ENCODE assay signal across 1 cellular context in genomic region chr11:83285771-83286528, GRCh38.
TF ChIP-seq lines count a peak whose summit lies in the region.

Gene CCDC90B (minus strand): TSS chr11:83286367. CDS start chr11:83285972, 395 bp downstream.

TF ChIP-seq in K562, 482 proteins besides CTCF, POLR2A, EP300 and RAD21 (continued from another document and continues in another):
- peak; percentile 76 to 82; a peak in 3 of 4 replicates for TF ChIP-seq TEAD1 (CRISPR knock-in tag; IDR thresholded peaks at IDR 0.05)
- peak; percentile 82 for TF ChIP-seq BCL6 (CRISPR knock-in tag; IDR thresholded peaks at IDR 0.05)
- TF ChIP-seq E2F4 (CRISPR knock-in tag; IDR thresholded peaks at IDR 0.05; ENCODE audit: low read depth), result 0 out of 2 replicates have a peak, but pooled peaks have one; percentile 39
- TF ChIP-seq CHAMP1 (IDR thresholded peaks at IDR 0.05), result peak; percentile 69; the same call in 1 of the 2 replicates
- TF ChIP-seq ZBTB17 (CRISPR knock-in tag; IDR thresholded peaks at IDR 0.05), result 0 out of 2 replicates have a peak, but pooled peaks have one; percentile 39
- no peak for TF ChIP-seq ZBTB8A (IDR thresholded peaks at IDR 0.05; ENCODE audit: partially characterized antibody)
- no peak for TF ChIP-seq ZNF77 (CRISPR knock-in tag; IDR thresholded peaks at IDR 0.05)
- no peak for TF ChIP-seq ZNF140 (CRISPR knock-in tag; IDR thresholded peaks at IDR 0.05)
- TF ChIP-seq ZNF644 (tag; IDR thresholded peaks at IDR 0.05; ENCODE audit: low read depth), result peak; percentile 95
- TF ChIP-seq ZNF12 (CRISPR knock-in tag; IDR thresholded peaks at IDR 0.05), result peak; percentile 47; the same call in 1 of the 2 replicates
- peak; percentile 36 for TF ChIP-seq NEUROD1 (IDR thresholded peaks at IDR 0.05; ENCODE audit: borderline replicate concordance, low read depth, low read length, partially characterized antibody)
- TF ChIP-seq ZBTB1 (CRISPR knock-in tag; IDR thresholded peaks at IDR 0.05; ENCODE audit: borderline replicate concordance, low read depth), result peak; percentile 49; the same call in 1 of the 2 replicates
- peak; percentile 86; the same call in 1 of the 2 replicates for TF ChIP-seq E2F5 (CRISPR knock-in tag; IDR thresholded peaks at IDR 0.05)
- no peak for TF ChIP-seq CHD1 (IDR thresholded peaks at IDR 0.05; ENCODE audit: low read length)
- TF ChIP-seq IRF2 (CRISPR knock-in tag; IDR thresholded peaks at IDR 0.05), result no peak
- peak; percentile 76 for TF ChIP-seq ZFX (CRISPR knock-in tag; IDR thresholded peaks at IDR 0.05)
- TF ChIP-seq JUNB (CRISPR knock-in tag; conservative IDR thresholded peaks at IDR 0.05), result no peak
- TF ChIP-seq POLR2AphosphoS2 (IDR thresholded peaks at IDR 0.05; ENCODE audit: low read length), result peak; percentile 88
- TF ChIP-seq MXD1 (CRISPR knock-in tag; IDR thresholded peaks at IDR 0.05; ENCODE audit: borderline replicate concordance, poor library complexity, severe bottlenecking), result no peak
- 0 out of 2 replicates have a peak, but pooled peaks have one; percentile 61 for TF ChIP-seq ZNF449 (CRISPR knock-in tag; IDR thresholded peaks at IDR 0.05)
- no peak for TF ChIP-seq DNMT1 (IDR thresholded peaks at IDR 0.05)
- peak; percentile 25; the same call in 1 of the 2 replicates for TF ChIP-seq STAT5A (IDR thresholded peaks at IDR 0.05; ENCODE audit: borderline replicate concordance, low read length)
- TF ChIP-seq CHD4 (IDR thresholded peaks at IDR 0.05; ENCODE audit: insufficient read depth, insufficient replicate concordance, low read depth, low read length, poor library complexity, severe bottlenecking), result no peak
- no peak for TF ChIP-seq CCAR2 (IDR thresholded peaks at IDR 0.05; ENCODE audit: low read depth, low read length)
- no peak for TF ChIP-seq CBX2 (IDR thresholded peaks at IDR 0.05; ENCODE audit: insufficient read depth, low read length, poor library complexity, severe bottlenecking)
- no peak for TF ChIP-seq TCF7L2 (IDR thresholded peaks at IDR 0.05; ENCODE audit: low read depth, low read length)
- TF ChIP-seq DDX20 (tag; IDR thresholded peaks at IDR 0.05; ENCODE audit: low read depth), result no peak
- TF ChIP-seq E4F1 (CRISPR knock-in tag; IDR thresholded peaks at IDR 0.05; ENCODE audit: borderline replicate concordance), result no peak
- TF ChIP-seq HNRNPK (IDR thresholded peaks at IDR 0.05; ENCODE audit: low read depth, low read length, poor library complexity, severe bottlenecking), result no peak
- TF ChIP-seq NONO (IDR thresholded peaks at IDR 0.05; ENCODE audit: low read depth in 2 of 2, low read length in 1 of 2), result peak in 1 of 2 experiments; percentile 50; a peak in 1 of 4 replicates
- TF ChIP-seq AFF4 (CRISPR knock-in tag; IDR thresholded peaks at IDR 0.05), result peak; percentile 93
- TF ChIP-seq ZNF274 (IDR thresholded peaks at IDR 0.05; ENCODE audit: borderline replicate concordance, low read depth, low read length), result no peak
- TF ChIP-seq SNAPC5 (CRISPR knock-in tag; IDR thresholded peaks at IDR 0.05), result no peak
- 0 out of 2 replicates have a peak, but pooled peaks have one; percentile 41 for TF ChIP-seq THRB (CRISPR knock-in tag; conservative IDR thresholded peaks at IDR 0.05)
- 0 out of 2 replicates have a peak, but pooled peaks have one; percentile 66 for TF ChIP-seq GTF2F1 (IDR thresholded peaks at IDR 0.05; ENCODE audit: low read depth, low read length)
- peak; percentile 99 for TF ChIP-seq ETS1 (conservative IDR thresholded peaks at IDR 0.05; ENCODE audit: control insufficient read depth, low read depth, low read length)
- no peak for TF ChIP-seq ZNF121 (CRISPR knock-in tag; conservative IDR thresholded peaks at IDR 0.05)
- no peak for TF ChIP-seq ZFP1 (CRISPR knock-in tag; IDR thresholded peaks at IDR 0.05)
- peak; percentile 78 for TF ChIP-seq TOE1 (IDR thresholded peaks at IDR 0.05; ENCODE audit: borderline replicate concordance)
- peak; percentile 38; the same call in 1 of the 2 replicates for TF ChIP-seq TOE1 (CRISPR knock-in tag; IDR thresholded peaks at IDR 0.05; ENCODE audit: borderline replicate concordance, low read depth)
- no peak for TF ChIP-seq ZNF398 (CRISPR knock-in tag; IDR thresholded peaks at IDR 0.05)
- peak; percentile 75; the same call in 1 of the 2 replicates for TF ChIP-seq KLF6 (CRISPR knock-in tag; IDR thresholded peaks at IDR 0.05; ENCODE audit: borderline replicate concordance)
- no peak for TF ChIP-seq ZNF586 (CRISPR knock-in tag; conservative IDR thresholded peaks at IDR 0.05)
- peak; percentile 67 for TF ChIP-seq MYC (IDR thresholded peaks at IDR 0.05; ENCODE audit: low read depth, low read length)
- TF ChIP-seq MYC (CRISPR knock-in tag; IDR thresholded peaks at IDR 0.05; ENCODE audit: borderline replicate concordance, low read depth), result 0 out of 2 replicates have a peak, but pooled peaks have one; percentile 86
- TF ChIP-seq ZNF584 (CRISPR knock-in tag; IDR thresholded peaks at IDR 0.05; ENCODE audit: low read depth), result peak; percentile 91
